Comparison of ENCODE assay signal across 23 cellular contexts in genomic region chrX:97267376-97267775, GRCh38.
DNase-seq lines count a peak whose midpoint lies in the region; ATAC-seq and TF ChIP-seq lines count a peak whose summit lies in the region.
"Had no signal": no experiment of that assay in that cellular context is flagged by ENCODE, and none has a peak within 500 bp of the region (broad histone marks: within the 10 kb centered on the region; RNA-seq: fewer than 3 reads in every experiment).

No MANE protein-coding gene starts in this region.

- no peak for ATAC-seq in right lobe of liver
- ATAC-seq in stimulated activated naive B cell treated with anti-CD40 and anti-IgM and Interleukin-4, amounts not matched to agents 10 μg/mL and 1 μg/mL and 100 μg/mL, for 72 hours (replicated peaks): peak; percentile 25 to 33
- no peak for ATAC-seq in GM18858 (IDR thresholded peaks at IDR 0.05; ENCODE audit: unreplicated experiment)
- ATAC-seq in activated CD8-positive, alpha-beta memory T cell treated with anti-CD3 and anti-CD28 coated beads, Interleukin-2, amount 10 ng/mL, durations not matched to agents 7 days and 5 days: no peak
- ATAC-seq in HG02623 (IDR thresholded peaks at IDR 0.05; ENCODE audit: unreplicated experiment): no peak
- ATAC-seq: foreskin keratinocyte, psoas muscle had no signal

- DNase-seq in right lobe of liver: no peak
- DNase-seq in astrocyte of the hippocampus (ENCODE audit: low read depth, low spot score): peak; percentile 16
- DNase-seq in fibroblast of villous mesenchyme (ENCODE audit: low read depth): peak; percentile 41
- no peak for DNase-seq in stimulated activated naive B cell treated with anti-CD40 and anti-IgM and Interleukin-4, amounts not matched to agents 10 μg/mL and 1 μg/mL and 100 μg/mL, for 72 hours
- DNase-seq in activated CD8-positive, alpha-beta memory T cell treated with anti-CD3 and anti-CD28 coated beads, Interleukin-2, amount 10 ng/mL, durations not matched to agents 7 days and 5 days: no peak
- DNase-seq: activated B cell treated with CpG ODN at 0.5 μM for 24 hours; activated CD4-positive, alpha-beta memory T cell treated with anti-CD3 and anti-CD28 coated beads, Interleukin-2, amount 10 ng/mL, durations not matched to agents 7 days and 5 days; activated naive CD4-positive, alpha-beta T cell treated with Interleukin-2 at 50 U/mL for 16 hours; activated T-cell treated with anti-CD3 and anti-CD28 coated beads, Interleukin-2, amount 50 U/mL, for 1 hour; aorta; hippocampal formation; KBM-7; MV-4-11; NCI-H2029 treated with DMSO at 0.1 percent for 48 hours; psoas muscle; SHP77 treated with DMSO at 0.1 percent for 48 hours had no signal

- H3K9me3 ChIP-seq in liver (ENCODE audit: control insufficient read depth in 4 of 4, low read length in 3 of 4): no peaks in the 10 kb centered on the region
- H3K9me3 ChIP-seq in right lobe of liver: no peaks in the 10 kb centered on the region
- H3K9me3 ChIP-seq: psoas muscle, suprapubic skin had no signal

- no peak overlapping the region for H3K9ac ChIP-seq in liver (ENCODE audit: low read depth in 1 of 2, low read length in 2 of 2)

- H3K4me3 ChIP-seq in liver (ENCODE audit: low read depth in 1 of 3, low read length in 3 of 3): no peak overlapping the region
- no peak overlapping the region for H3K4me3 ChIP-seq in right lobe of liver
- no peak overlapping the region for H3K4me3 ChIP-seq in fibroblast of villous mesenchyme (ENCODE audit: low read depth, low read length)
- H3K4me3 ChIP-seq: lung, psoas muscle, suprapubic skin had no signal

- H3K27me3 ChIP-seq in liver (ENCODE audit: control insufficient read depth in 4 of 4, insufficient read depth in 4 of 4, low read length in 3 of 4): no peaks in the 10 kb centered on the region
- no peaks in the 10 kb centered on the region for H3K27me3 ChIP-seq in right lobe of liver
- H3K27me3 ChIP-seq: foreskin keratinocyte, suprapubic skin had no signal

- no peaks in the 10 kb centered on the region for H3K4me1 ChIP-seq in liver (ENCODE audit: control insufficient read depth in 4 of 4, insufficient read depth in 4 of 4, low read length in 3 of 4)
- no peaks in the 10 kb centered on the region for H3K4me1 ChIP-seq in right lobe of liver
- H3K4me1 ChIP-seq: psoas muscle had no signal

- TF ChIP-seq RAD21 in liver (IDR thresholded peaks at IDR 0.05): no peak

- no peak overlapping the region for H3K27ac Mint-ChIP-seq in stimulated activated naive B cell treated with anti-CD40 and anti-IgM and Interleukin-4, amounts not matched to agents 10 μg/mL and 1 μg/mL and 100 μg/mL, for 72 hours
- H3K27ac Mint-ChIP-seq in activated CD8-positive, alpha-beta memory T cell treated with anti-CD3 and anti-CD28 coated beads, Interleukin-2, amount 10 ng/mL, durations not matched to agents 7 days and 5 days: no peak overlapping the region
- H3K27ac Mint-ChIP-seq: activated B cell treated with CpG ODN at 0.5 μM for 24 hours; activated CD4-positive, alpha-beta memory T cell treated with anti-CD3 and anti-CD28 coated beads, Interleukin-2, amount 10 ng/mL, durations not matched to agents 7 days and 5 days had no signal

- CTCF ChIA-PET in activated CD8-positive, alpha-beta memory T cell treated with anti-CD3 and anti-CD28 coated beads, Interleukin-2, amount 10 ng/mL, durations not matched to agents 7 days and 5 days (lab: Charles Lee): no interaction called here

- H3K27me3 Mint-ChIP-seq in stimulated activated naive B cell treated with anti-CD40 and anti-IgM and Interleukin-4, amounts not matched to agents 10 μg/mL and 1 μg/mL and 100 μg/mL, for 72 hours: no peaks in the 10 kb centered on the region
- H3K27me3 Mint-ChIP-seq in activated CD8-positive, alpha-beta memory T cell treated with anti-CD3 and anti-CD28 coated beads, Interleukin-2, amount 10 ng/mL, durations not matched to agents 7 days and 5 days: no peaks in the 10 kb centered on the region
- H3K27me3 Mint-ChIP-seq: activated B cell treated with CpG ODN at 0.5 μM for 24 hours; activated CD4-positive, alpha-beta memory T cell treated with anti-CD3 and anti-CD28 coated beads, Interleukin-2, amount 10 ng/mL, durations not matched to agents 7 days and 5 days had no signal

- H3K36me3 Mint-ChIP-seq in stimulated activated naive B cell treated with anti-CD40 and anti-IgM and Interleukin-4, amounts not matched to agents 10 μg/mL and 1 μg/mL and 100 μg/mL, for 72 hours: no peaks in the 10 kb centered on the region
- no peaks in the 10 kb centered on the region for H3K36me3 Mint-ChIP-seq in activated CD8-positive, alpha-beta memory T cell treated with anti-CD3 and anti-CD28 coated beads, Interleukin-2, amount 10 ng/mL, durations not matched to agents 7 days and 5 days

- TF ChIP-seq POLR2A in right lobe of liver (IDR thresholded peaks at IDR 0.05): no peak

- TF ChIP-seq CTCF in liver (IDR thresholded peaks at IDR 0.05; ENCODE audit: low read depth, low read length, missing input control) (no peak), right lobe of liver (IDR thresholded peaks at IDR 0.05) (no peak), fibroblast of villous mesenchyme (IDR thresholded peaks at IDR 0.05; ENCODE audit: insufficient read depth, low read depth, low read length) (no peak)

- peaks cover 0 to 2% (median 0%) of the 10 kb centered on the region in 4 donors for H3K36me3 ChIP-seq in liver (ENCODE audit: control insufficient read depth in 4 of 4, insufficient read depth in 3 of 4, low read depth in 1 of 4, low read length in 3 of 4)
- no peaks in the 10 kb centered on the region for H3K36me3 ChIP-seq in right lobe of liver
- H3K36me3 ChIP-seq: suprapubic skin had no signal

- WGBS in liver: 89% methylated on average over 1 of the region's 1 CpG
- no CpG with 5 or more reads among the region's 1 CpG for WGBS in right lobe of liver (ENCODE audit: insufficient coverage, low coverage, low lambda C conversion rate, missing lambda C conversion rate)

- no peak overlapping the region for H3K27ac ChIP-seq in liver (ENCODE audit: low read depth in 1 of 2, low read length in 2 of 2)
- H3K27ac ChIP-seq in right lobe of liver: no peak overlapping the region
- H3K27ac ChIP-seq: C4-2B, foreskin keratinocyte, psoas muscle, suprapubic skin had no signal

- intact Hi-C loops in right lobe of liver (cut with DNase I): no loop called here

- no peak overlapping the region for H3K4me3 Mint-ChIP-seq in stimulated activated naive B cell treated with anti-CD40 and anti-IgM and Interleukin-4, amounts not matched to agents 10 μg/mL and 1 μg/mL and 100 μg/mL, for 72 hours
- H3K4me3 Mint-ChIP-seq in activated CD8-positive, alpha-beta memory T cell treated with anti-CD3 and anti-CD28 coated beads, Interleukin-2, amount 10 ng/mL, durations not matched to agents 7 days and 5 days: no peak overlapping the region
- H3K4me3 Mint-ChIP-seq: activated B cell treated with CpG ODN at 0.5 μM for 24 hours; activated CD4-positive, alpha-beta memory T cell treated with anti-CD3 and anti-CD28 coated beads, Interleukin-2, amount 10 ng/mL, durations not matched to agents 7 days and 5 days had no signal

- H3K9me3 Mint-ChIP-seq in stimulated activated naive B cell treated with anti-CD40 and anti-IgM and Interleukin-4, amounts not matched to agents 10 μg/mL and 1 μg/mL and 100 μg/mL, for 72 hours: no peaks in the 10 kb centered on the region
- no peaks in the 10 kb centered on the region for H3K9me3 Mint-ChIP-seq in activated CD8-positive, alpha-beta memory T cell treated with anti-CD3 and anti-CD28 coated beads, Interleukin-2, amount 10 ng/mL, durations not matched to agents 7 days and 5 days (ENCODE audit: low read depth)
- H3K9me3 Mint-ChIP-seq: activated B cell treated with CpG ODN at 0.5 μM for 24 hours; activated CD4-positive, alpha-beta memory T cell treated with anti-CD3 and anti-CD28 coated beads, Interleukin-2, amount 10 ng/mL, durations not matched to agents 7 days and 5 days had no signal

- no peaks in the 10 kb centered on the region for H3K4me1 Mint-ChIP-seq in stimulated activated naive B cell treated with anti-CD40 and anti-IgM and Interleukin-4, amounts not matched to agents 10 μg/mL and 1 μg/mL and 100 μg/mL, for 72 hours
- H3K4me1 Mint-ChIP-seq in activated CD8-positive, alpha-beta memory T cell treated with anti-CD3 and anti-CD28 coated beads, Interleukin-2, amount 10 ng/mL, durations not matched to agents 7 days and 5 days: no peaks in the 10 kb centered on the region
- H3K4me1 Mint-ChIP-seq: activated B cell treated with CpG ODN at 0.5 μM for 24 hours; activated CD4-positive, alpha-beta memory T cell treated with anti-CD3 and anti-CD28 coated beads, Interleukin-2, amount 10 ng/mL, durations not matched to agents 7 days and 5 days had no signal

TF ChIP-seq in liver, 16 proteins besides CTCF, POLR2A, EP300 and RAD21:
- TF ChIP-seq REST (IDR thresholded peaks at IDR 0.05): no peak
- peak; percentile 15 for TF ChIP-seq NR2F2 (IDR thresholded peaks at IDR 0.05)

Comparison
In these comparisons a context has a peak if more than half of its experiments do, and no peak if none do; other contexts are left out.
1. ATAC-seq: peak in stimulated activated naive B cell treated with anti-CD40 and anti-IgM and Interleukin-4, amounts not matched to agents 10 μg/mL and 1 μg/mL and 100 μg/mL, for 72 hours (2 of 2); none in right lobe of liver (0 of 4), GM18858 (single experiment), activated CD8-positive, alpha-beta memory T cell treated with anti-CD3 and anti-CD28 coated beads, Interleukin-2, amount 10 ng/mL, durations not matched to agents 7 days and 5 days (single experiment) and HG02623 (single experiment).
2. DNase-seq: peak in astrocyte of the hippocampus (single experiment) and fibroblast of villous mesenchyme (single experiment); none in right lobe of liver (0 of 3), stimulated activated naive B cell treated with anti-CD40 and anti-IgM and Interleukin-4, amounts not matched to agents 10 μg/mL and 1 μg/mL and 100 μg/mL, for 72 hours (single experiment) and activated CD8-positive, alpha-beta memory T cell treated with anti-CD3 and anti-CD28 coated beads, Interleukin-2, amount 10 ng/mL, durations not matched to agents 7 days and 5 days (single experiment).